ENCODE assay signal across 8 cellular contexts in the genomic region with DNA sequence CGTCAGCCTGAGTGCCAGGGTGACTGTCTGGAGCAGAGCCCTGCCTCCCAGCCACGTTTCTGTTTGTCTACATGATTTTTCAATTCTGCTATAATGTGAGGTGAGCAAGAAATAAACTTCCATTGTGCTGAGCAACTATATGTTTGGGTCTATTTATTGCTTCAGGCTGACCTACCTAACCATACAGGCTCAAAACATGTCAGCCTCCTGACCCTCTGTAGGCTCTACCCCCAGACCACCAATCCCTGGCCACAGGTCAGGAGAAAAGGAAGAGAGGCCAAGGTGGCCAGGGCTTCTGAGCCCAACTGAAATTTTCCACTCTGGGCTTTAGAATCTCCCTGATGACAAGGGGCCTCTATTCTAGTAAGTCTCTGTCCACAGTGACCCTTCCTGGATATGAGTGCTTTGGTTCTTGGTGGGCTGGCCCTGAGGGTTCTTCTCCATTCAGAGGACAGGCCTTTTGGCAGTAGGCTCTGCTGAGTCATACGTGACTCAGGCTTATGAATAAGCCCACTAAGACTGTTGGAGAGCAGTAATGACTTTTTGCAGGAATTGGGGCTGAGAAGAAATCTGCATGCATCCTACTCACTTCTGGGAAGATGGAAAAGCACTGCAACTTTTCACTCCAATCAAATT.
A peak's percentile ranks its signal among the peaks of the same experiment; 100 is the strongest.
DNase-seq lines count a peak whose midpoint lies in the region; ATAC-seq and TF ChIP-seq lines count a peak whose summit lies in the region.

No MANE protein-coding gene starts in this region.

- no peak for TF ChIP-seq CTCF in WERI-Rb-1 (IDR thresholded peaks at IDR 0.05; ENCODE audit: low read depth, low read length)

- H3K27me3 ChIP-seq in WERI-Rb-1 (ENCODE audit: insufficient read depth, low read depth, severe bottlenecking), result no peaks in the 10 kb centered on the region

- peak; percentile 6 for DNase-seq in stimulated activated CD4-positive, alpha-beta T cell treated with anti-CD3 and anti-CD28 coated beads, Interleukin-15, amount 100 ng/mL, for 24 hours
- DNase-seq in stimulated activated CD4-positive, alpha-beta T cell treated with anti-CD3 and anti-CD28 coated beads, Interleukin-4, amount 100 ng/mL, for 24 hours, result no peak
- DNase-seq in WERI-Rb-1, result peak; percentile 27
- peak; percentile 27 for DNase-seq in iPS-NIHi7 (ENCODE audit: extremely low spot score)
- no peak for DNase-seq in activated CD4-positive, alpha-beta T cell treated with anti-CD3 and anti-CD28 coated beads, Interleukin-2, amount 10 ng/mL, durations not matched to agents 7 days and 5 days
- no peak for DNase-seq in stimulated activated CD4-positive, alpha-beta T cell treated with anti-CD3 and anti-CD28 coated beads, Interleukin-4, amount 100 ng/mL, for 4 hours

- H3K9me3 Mint-ChIP-seq in activated CD4-positive, alpha-beta T cell treated with anti-CD3 and anti-CD28 coated beads, Interleukin-2, amount 10 ng/mL, durations not matched to agents 7 days and 5 days, result no peaks in the 10 kb centered on the region

- CTCF ChIA-PET in activated CD4-positive, alpha-beta T cell treated with anti-CD3 and anti-CD28 coated beads, Interleukin-2, amount 10 ng/mL, durations not matched to agents 7 days and 5 days (lab: Charles Lee), result no interaction called here

- H3K4me3 Mint-ChIP-seq in activated CD4-positive, alpha-beta T cell treated with anti-CD3 and anti-CD28 coated beads, Interleukin-2, amount 10 ng/mL, durations not matched to agents 7 days and 5 days, result no peak overlapping the region

- no peaks in the 10 kb centered on the region for H3K36me3 ChIP-seq in WERI-Rb-1

- no peaks in the 10 kb centered on the region for H3K27me3 Mint-ChIP-seq in activated CD4-positive, alpha-beta T cell treated with anti-CD3 and anti-CD28 coated beads, Interleukin-2, amount 10 ng/mL, durations not matched to agents 7 days and 5 days

- H3K4me1 Mint-ChIP-seq in activated CD4-positive, alpha-beta T cell treated with anti-CD3 and anti-CD28 coated beads, Interleukin-2, amount 10 ng/mL, durations not matched to agents 7 days and 5 days, result no peaks in the 10 kb centered on the region

- no peak overlapping the region for H3K27ac Mint-ChIP-seq in activated CD4-positive, alpha-beta T cell treated with anti-CD3 and anti-CD28 coated beads, Interleukin-2, amount 10 ng/mL, durations not matched to agents 7 days and 5 days

- H3K4me3 ChIP-seq in WERI-Rb-1 (ENCODE audit: low read depth, low read length), result no peak overlapping the region

- no peaks in the 10 kb centered on the region for H3K36me3 Mint-ChIP-seq in activated CD4-positive, alpha-beta T cell treated with anti-CD3 and anti-CD28 coated beads, Interleukin-2, amount 10 ng/mL, durations not matched to agents 7 days and 5 days (ENCODE audit: low read depth)

- no peaks in the 10 kb centered on the region for H3K9me3 ChIP-seq in WERI-Rb-1 (ENCODE audit: severe bottlenecking)

- POLR2A ChIA-PET in activated CD4-positive, alpha-beta T cell treated with anti-CD3 and anti-CD28 coated beads, Interleukin-2, amount 10 ng/mL, durations not matched to agents 7 days and 5 days (lab: Charles Lee), result no interaction called here

- no peak for ATAC-seq in HG03139 (IDR thresholded peaks at IDR 0.05; ENCODE audit: unreplicated experiment)
- ATAC-seq in GM18870 (IDR thresholded peaks at IDR 0.05; ENCODE audit: unreplicated experiment), result no peak

- H3K27ac ChIP-seq in WERI-Rb-1, result peak overlapping the region; percentile 76

Comparison
In these comparisons a context has a peak if more than half of its experiments do, and no peak if none do; other contexts are left out.
1. DNase-seq: peak in stimulated activated CD4-positive, alpha-beta T cell treated with anti-CD3 and anti-CD28 coated beads, Interleukin-15, amount 100 ng/mL, for 24 hours (single experiment), WERI-Rb-1 (single experiment) and iPS-NIHi7 (single experiment); none in stimulated activated CD4-positive, alpha-beta T cell treated with anti-CD3 and anti-CD28 coated beads, Interleukin-4, amount 100 ng/mL, for 24 hours (single experiment), activated CD4-positive, alpha-beta T cell treated with anti-CD3 and anti-CD28 coated beads, Interleukin-2, amount 10 ng/mL, durations not matched to agents 7 days and 5 days (single experiment) and stimulated activated CD4-positive, alpha-beta T cell treated with anti-CD3 and anti-CD28 coated beads, Interleukin-4, amount 100 ng/mL, for 4 hours (0 of 2).